20 cellular contexts compared by ENCODE assay signal in genomic region chr22:47063071-47063509, GRCh38.
"Had no signal": no experiment of that assay in that cellular context is flagged by ENCODE, and none has a peak within 500 bp of the region (broad histone marks: within the 10 kb centered on the region; RNA-seq: fewer than 3 reads in every experiment).

No MANE protein-coding gene starts in this region.

- ATAC-seq: body of pancreas; foreskin keratinocyte; lower lobe of right lung; stimulated activated naive CD8-positive, alpha-beta T cell treated with anti-CD3 and anti-CD28 coated beads, Interleukin-15, Interleukin-2, amounts not matched to agents 100 U/mL and 50 U/mL, for 24 hours had no signal

- H3K27me3 Mint-ChIP-seq: activated naive CD8-positive, alpha-beta T cell treated with anti-CD3 and anti-CD28 coated beads for 36 hours; central memory CD8-positive, alpha-beta T cell had no signal

- H3K4me3 ChIP-seq: body of pancreas, lower lobe of right lung, SK-N-MC, testis had no signal

- H3K4me1 ChIP-seq: foreskin keratinocyte, lower lobe of right lung, parathyroid adenoma, testis had no signal

- H3K9me3 ChIP-seq: body of pancreas, lower lobe of right lung, testis had no signal

- H3K4me3 Mint-ChIP-seq: activated naive CD8-positive, alpha-beta T cell treated with anti-CD3 and anti-CD28 coated beads for 36 hours; central memory CD8-positive, alpha-beta T cell had no signal

- H3K27ac ChIP-seq: body of pancreas, foreskin keratinocyte, lower lobe of right lung, parathyroid adenoma, SK-N-MC, testis had no signal

- H3K27me3 ChIP-seq: body of pancreas, foreskin keratinocyte, testis had no signal

- H3K9me3 Mint-ChIP-seq: activated naive CD8-positive, alpha-beta T cell treated with anti-CD3 and anti-CD28 coated beads for 36 hours; central memory CD8-positive, alpha-beta T cell had no signal

- DNase-seq: activated CD4-positive, alpha-beta T cell treated with anti-CD3 and anti-CD28 coated beads, Interleukin-2, amount 50 U/mL, for 4 hours; activated CD4-positive, CD25-positive, alpha-beta regulatory T cell treated with anti-CD3 and anti-CD28 coated beads, Interleukin-2, amount 50 U/mL, for 72 hours; activated gamma-delta T cell; activated naive CD8-positive, alpha-beta T cell treated with anti-CD3 and anti-CD28 coated beads for 36 hours; activated T-cell treated with anti-CD3 and anti-CD28 coated beads, Interleukin-2, amount 50 U/mL, for 1 hour; amygdala; effector memory CD4-positive, alpha-beta T cell; foreskin keratinocyte; glutamatergic neuron; kidney glomerular epithelial cell; lower lobe of right lung; stimulated activated CD4-positive, alpha-beta T cell treated with anti-CD3 and anti-CD28 coated beads, Interleukin-15, amount 100 ng/mL, for 24 hours; stimulated activated CD4-positive, alpha-beta T cell treated with anti-CD3 and anti-CD28 coated beads, Interleukin-4, amount 100 ng/mL, for 1 hour; stimulated activated naive CD8-positive, alpha-beta T cell treated with anti-CD3 and anti-CD28 coated beads, Interleukin-15, Interleukin-2, amounts not matched to agents 100 U/mL and 50 U/mL, for 24 hours; T1000; testis had no signal

- H3K27ac Mint-ChIP-seq: activated naive CD8-positive, alpha-beta T cell treated with anti-CD3 and anti-CD28 coated beads for 36 hours had no signal
